Comparison of ENCODE assay signal across 8 cellular contexts in genomic region chr7:42911482-42912447, GRCh38. TPM values are rescaled to one million over a fixed set of nuclear protein-coding genes. Genes with fewer than 3 reads are reported as not detected.
DNase-seq lines count a peak whose midpoint lies in the region; TF ChIP-seq lines count a peak whose summit lies in the region.

Gene C7orf25 (minus strand): TSS chr7:42912070. CDS start chr7:42910900, 1,170 bp downstream.

- H3K4me1 ChIP-seq in H9 (ENCODE audit: insufficient read depth, low read length) = peaks cover 12% of the 10 kb centered on the region
- peaks cover 9 to 63% (median 28%) of the 10 kb centered on the region in 4 donors for H3K4me1 ChIP-seq in stomach

- H3K27me3 ChIP-seq in H9 (ENCODE audit: insufficient read depth, low read length) = no peaks in the 10 kb centered on the region
- no peaks in the 10 kb centered on the region for H3K27me3 ChIP-seq in neural cell (ENCODE audit: insufficient read depth, low read depth, low read length)
- H3K27me3 ChIP-seq in stomach = no peaks in the 10 kb centered on the region

- no CpG with 5 or more reads among the region's 94 CpGs for WGBS in H9 (ENCODE audit: extremely low coverage, insufficient read length, low lambda C conversion rate)
- 0 to 1% (median 0%) methylated on average over 34 to 94 of the region's 94 CpGs for WGBS in stomach, 5 donors

- H3F3A ChIP-seq in neural cell (ENCODE audit: insufficient read depth, low read length, poor library complexity, severe bottlenecking) = no peaks in the 10 kb centered on the region

- TF ChIP-seq CTCF in H9 (conservative IDR thresholded peaks at IDR 0.05) (no peak), neural cell (IDR thresholded peaks at IDR 0.05; ENCODE audit: poor library complexity, severe bottlenecking) (peak; percentile 56), stomach (IDR thresholded peaks at IDR 0.05) (no peak)

- no peak within 1 kb of the TSS for H2BK15ac ChIP-seq in H9 (ENCODE audit: low read depth, low read length)

- TF ChIP-seq POLR2A in Raji (IDR thresholded peaks at IDR 0.05; ENCODE audit: insufficient read depth, low read depth, low read length) = peak; percentile 60
- TF ChIP-seq POLR2A in stomach (IDR thresholded peaks at IDR 0.05) = peak in 1 of 4 donors; percentile 16

- DNase-seq in ELF-1 (ENCODE audit: low read depth, low spot score) (peak; percentile 98), H9 (peak; percentile 97), M059J (ENCODE audit: low read depth) (peak; percentile 91), activated gamma-delta T cell (lab: John Stamatoyannopoulos, UW) (peak; percentile 94), fibroblast of the conjunctiva (ENCODE audit: low read depth) (peak; percentile 84), stomach (peak; percentile 97)

- H3K27me3 Mint-ChIP-seq in H9 (ENCODE audit: low read depth) = no peaks in the 10 kb centered on the region

- no peak within 1 kb of the TSS for H3K23ac ChIP-seq in H9 (ENCODE audit: insufficient read length, low read depth, low read length)

- no peaks in the 10 kb centered on the region; a peak in 1 of 5 replicates for H3K9me3 Mint-ChIP-seq in H9

- H3K36me3 ChIP-seq in neural cell (ENCODE audit: insufficient read depth, low read length) (no peaks in the 10 kb centered on the region), stomach (peaks cover 8 to 17% (median 13%) of the 10 kb centered on the region in 4 donors)

- H3K79me2 ChIP-seq in H9 (ENCODE audit: insufficient read depth, low read length) (peaks cover 3% of the 10 kb centered on the region; the same call in 1 of the 2 replicates), neural cell (replicated peaks; ENCODE audit: insufficient read depth, low read length) (peaks cover 12% of the 10 kb centered on the region)

- peaks cover 36 to 41% of the 10 kb centered on the region in 2 experiments for H3K4me1 Mint-ChIP-seq in H9

- H3K36me3 Mint-ChIP-seq in H9 (ENCODE audit: insufficient read depth in 1 of 3, low read depth in 3 of 3) = peaks cover 8 to 39% (median 36%) of the 10 kb centered on the region in 3 experiments; a peak in 6 of 7 replicates

- peak within 1 kb of the TSS; percentile 80 for H3K9ac ChIP-seq in H9 (ENCODE audit: extremely low read depth, insufficient read length, low read length)
- H3K9ac ChIP-seq in neural cell (ENCODE audit: low read length) = peak within 1 kb of the TSS; percentile 72

- no peaks in the 10 kb centered on the region for H3K9me3 ChIP-seq in H9 (ENCODE audit: control insufficient read depth, low read depth, low read length)
- H3K9me3 ChIP-seq in neural cell (ENCODE audit: low read length) = no peaks in the 10 kb centered on the region
- H3K9me3 ChIP-seq in stomach = no peaks in the 10 kb centered on the region

- H3K4ac ChIP-seq in H9 (ENCODE audit: low read depth, low read length) = no peak within 1 kb of the TSS

- H4K20me1 ChIP-seq in H9 (ENCODE audit: control insufficient read depth, insufficient read depth, insufficient read length) (no peaks in the 10 kb centered on the region), neural cell (ENCODE audit: insufficient read depth) (no peaks in the 10 kb centered on the region)

- no peak within 1 kb of the TSS for H2BK5ac ChIP-seq in H9 (ENCODE audit: insufficient read length, low read length)

- H3K23me2 ChIP-seq in H9 (ENCODE audit: insufficient read length, low read depth, low read length, poor library complexity, severe bottlenecking) = peaks cover 9% of the 10 kb centered on the region

- TF ChIP-seq EP300 in neural cell (conservative IDR thresholded peaks at IDR 0.05; ENCODE audit: poor library complexity, severe bottlenecking) (peak; percentile 49), stomach (IDR thresholded peaks at IDR 0.05) (no peak)

- H3K27ac Mint-ChIP-seq in H9 = peak within 1 kb of the TSS; percentile 94 to 95 (median 95)

- peak within 1 kb of the TSS; percentile 81 for H3K14ac ChIP-seq in H9 (ENCODE audit: insufficient read depth, low read length)

- H3K18ac ChIP-seq in H9 (ENCODE audit: insufficient read length, low read depth, low read length) = peak within 1 kb of the TSS; percentile 80

- H2BK120ac ChIP-seq in H9 (ENCODE audit: low read depth, low read length, poor library complexity, severe bottlenecking) = no peak within 1 kb of the TSS

- H4K8ac ChIP-seq in H9 (replicated peaks; ENCODE audit: insufficient read length, low read depth, low read length) = no peak within 1 kb of the TSS

- H3K79me1 ChIP-seq in H9 (ENCODE audit: insufficient read depth, low read depth, low read length, poor library complexity, severe bottlenecking) = no peaks in the 10 kb centered on the region

- H3T11ph ChIP-seq in H9 (ENCODE audit: low read length) = no peak within 1 kb of the TSS

- H3K27ac ChIP-seq in H9 (ENCODE audit: insufficient read length, low read depth, low read length) (peak within 1 kb of the TSS; percentile 24), neural cell (ENCODE audit: low read length) (peak within 1 kb of the TSS; percentile 29), stomach (peak within 1 kb of the TSS; percentile 78 to 92 (median 89))

- no peaks in the 10 kb centered on the region for H3K9me2 ChIP-seq in neural cell (ENCODE audit: insufficient read depth, low read length)

- no peak within 1 kb of the TSS for H4K91ac ChIP-seq in H9 (ENCODE audit: insufficient read length, low read depth, low read length)

- H3K4me3 ChIP-seq in neural cell (ENCODE audit: low read length) (peak within 1 kb of the TSS; percentile 71), stomach (peak within 1 kb of the TSS; percentile 79 to 96 (median 92))

- H2BK20ac ChIP-seq in H9 (ENCODE audit: low read depth, low read length, poor library complexity, severe bottlenecking) = no peak within 1 kb of the TSS

- H2AFZ ChIP-seq in H9 (ENCODE audit: low read length) = no peak within 1 kb of the TSS
- H2AFZ ChIP-seq in neural cell (ENCODE audit: low read depth, low read length) = peak within 1 kb of the TSS; percentile 66

- peak within 1 kb of the TSS; percentile 95 for H3K4me2 ChIP-seq in H9 (ENCODE audit: insufficient read depth, insufficient read length, low read length)
- H3K4me2 ChIP-seq in neural cell (ENCODE audit: low read length) = peak within 1 kb of the TSS; percentile 74

- no peak within 1 kb of the TSS for H4K5ac ChIP-seq in H9 (ENCODE audit: insufficient read length, low read depth, low read length)

- intact Hi-C loops in stomach (cut with DNase I; ENCODE audit: low total_unique reads) = no loop called here

- peak within 1 kb of the TSS; percentile 90 to 92 for H3K4me3 Mint-ChIP-seq in H9

- no peak within 1 kb of the TSS for H3K56ac ChIP-seq in H9 (ENCODE audit: insufficient read length, low read depth, low read length)

- no peak within 1 kb of the TSS for H2AK5ac ChIP-seq in H9 (ENCODE audit: insufficient read length, low read length)

- peak; percentile 28 for TF ChIP-seq RAD21 in neural cell (conservative IDR thresholded peaks at IDR 0.05)

- no peak within 1 kb of the TSS for H2BK12ac ChIP-seq in H9 (ENCODE audit: insufficient read length, low read depth, low read length)

TF ChIP-seq in neural cell, 6 proteins besides CTCF, POLR2A, EP300 and RAD21:
- TF ChIP-seq TAF1 (IDR thresholded peaks at IDR 0.05; ENCODE audit: low read depth) (peak; percentile 49), EZH2 (IDR thresholded peaks at IDR 0.05; ENCODE audit: borderline replicate concordance, insufficient read depth, low read length, poor library complexity, severe bottlenecking) (no peak), POLR2AphosphoS5 (IDR thresholded peaks at IDR 0.05) (peak; percentile 73), REST (IDR thresholded peaks at IDR 0.05; ENCODE audit: borderline replicate concordance) (no peak), MXI1 (conservative IDR thresholded peaks at IDR 0.05; ENCODE audit: poor library complexity, severe bottlenecking) (peak; percentile 74), SMC3 (conservative IDR thresholded peaks at IDR 0.05; ENCODE audit: poor library complexity) (peak; percentile 52)

RNA-seq across cellular contexts. Expression of gene C7orf25, which starts in this region (rescaled TPM):
- total RNA-seq in H9 (2021) (2.9 and 3.8 TPM in 2 replicates), stomach (10 to 100 TPM in 1 of 5 donors, 1 to 10 TPM in 2, under 1 TPM in 1, not detected in 1; 0.58 to 31.7 (median 5.0) TPM)
- 8.2 and 15.5 TPM in 2 replicates for total RNA-seq in M059J (2014; rRNA removed; shearing (Covaris generic))
- polyA plus RNA-seq in neural cell (3.9 and 5.0 TPM in 2 replicates), stomach (1 to 10 TPM; 2.0 to 4.5 (median 2.3) TPM)
- 18.7 and 24.0 TPM in 2 replicates for polyA minus RNA-seq in neural cell

Comparison
In these comparisons a context has a peak if more than half of its experiments do, and no peak if none do; other contexts are left out.
1. Peak in every context shown above with its lines: DNase-seq, H3K4me3 ChIP-seq and H3K27ac ChIP-seq.
2. H3K27ac ChIP-seq: peak in every context shown above with its lines; median percentile 89 in stomach; 29 in neural cell; 24 in H9.